ENCODE assay signal across 27 cellular contexts in the genomic region with DNA sequence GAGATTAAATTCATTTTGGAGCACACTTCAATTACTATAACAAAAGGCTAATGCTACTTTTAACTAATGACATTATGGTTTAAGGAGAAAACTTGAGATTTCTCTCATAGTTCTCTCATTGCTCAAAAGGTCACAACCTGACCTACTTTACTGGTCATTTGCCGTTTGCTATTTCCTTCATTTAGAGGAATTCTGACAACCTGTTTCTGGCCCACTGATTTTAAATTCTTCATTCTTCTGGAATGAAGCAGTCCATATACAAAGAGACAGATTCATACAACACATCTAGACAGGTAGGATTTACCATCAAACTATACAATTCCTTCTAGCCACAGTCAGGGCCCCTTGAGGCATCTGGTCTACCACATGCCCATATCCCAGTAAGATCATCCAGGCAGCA. TPM values are rescaled to one million over a fixed set of nuclear protein-coding genes. Genes with fewer than 3 reads are reported as not detected.
A peak's percentile ranks its signal among the peaks of the same experiment; 100 is the strongest.
DNase-seq lines count a peak whose midpoint lies in the region; ATAC-seq, FAIRE-seq and TF ChIP-seq lines count a peak whose summit lies in the region.
"Had no signal": no experiment of that assay in that cellular context is flagged by ENCODE, and none has a peak within 500 bp of the region (broad histone marks: within the 10 kb centered on the region; RNA-seq: fewer than 3 reads in every experiment).

No MANE protein-coding gene starts in this region.

- DNase-seq in EH (ENCODE audit: low read depth) = peak; percentile 32
- DNase-seq in astrocyte (ENCODE audit: low read depth) = peak; percentile 63
- no peak for DNase-seq in mesenchymal stem cell
- DNase-seq in ureter (ENCODE audit: low spot score) = no peak
- DNase-seq in HPDE6-E6E7 (ENCODE audit: extremely low spot score) = no peak
- DNase-seq: 8988T; ACHN; BE2C; C1 segment of cervical spinal cord; CD4-positive, alpha-beta memory T cell; CD4-positive, CD25-positive, alpha-beta regulatory T cell; CD8-positive, alpha-beta memory T cell; COR-L47; DMS 273 treated with DMSO at 0.1 percent for 48 hours; DMS153; DMS53; DMS79; DND-41; GF-D8 had no signal

- H3K9ac ChIP-seq in astrocyte (ENCODE audit: low read length) = no peak overlapping the region
- H3K9ac ChIP-seq in mesenchymal stem cell (ENCODE audit: low read length) = no peak overlapping the region
- peak overlapping the region in 3 of 5 donors; percentile 26 to 70 (median 56) for H3K9ac ChIP-seq in subcutaneous abdominal adipose tissue (ENCODE audit: low read length in 5 of 5)
- H3K9ac ChIP-seq: BLaER1 had no signal

- no peak overlapping the region for H3K4me3 Mint-ChIP-seq in astrocyte (ENCODE audit: unreplicated experiment)
- H3K4me3 Mint-ChIP-seq: CD14-positive monocyte; CD4-positive, alpha-beta memory T cell; CD4-positive, CD25-positive, alpha-beta regulatory T cell; CD8-positive, alpha-beta memory T cell had no signal

- H2BK15ac ChIP-seq in mesenchymal stem cell (ENCODE audit: low read depth, poor library complexity, severe bottlenecking) = no peak overlapping the region

- H3K79me2 ChIP-seq in astrocyte (ENCODE audit: insufficient read depth, low read length) = no peaks in the 10 kb centered on the region

- H3K18ac ChIP-seq in mesenchymal stem cell (ENCODE audit: low read depth in 1 of 2, low read length in 2 of 2) = no peak overlapping the region

- no peak overlapping the region for H2AK5ac ChIP-seq in mesenchymal stem cell (ENCODE audit: low read length, severe bottlenecking)

- no peak overlapping the region for H3K23ac ChIP-seq in mesenchymal stem cell (ENCODE audit: low read length in 2 of 2)

- H3K4me3 ChIP-seq in astrocyte (ENCODE audit: insufficient read depth, low read depth, low read length) (no peak overlapping the region), mesenchymal stem cell (ENCODE audit: insufficient read depth in 1 of 2, low read depth in 1 of 2, low read length in 2 of 2) (no peak overlapping the region), subcutaneous abdominal adipose tissue (ENCODE audit: low read depth in 1 of 5, low read length in 5 of 5) (no peak overlapping the region)
- H3K4me3 ChIP-seq: BLaER1 had no signal

- peaks cover 9% of the 10 kb centered on the region for H3K9me3 Mint-ChIP-seq in astrocyte (ENCODE audit: unreplicated experiment)

- H3K4me1 Mint-ChIP-seq in astrocyte (ENCODE audit: low read depth, unreplicated experiment) = peaks cover 3% of the 10 kb centered on the region
- H3K4me1 Mint-ChIP-seq: CD4-positive, alpha-beta memory T cell; CD4-positive, CD25-positive, alpha-beta regulatory T cell; CD8-positive, alpha-beta memory T cell had no signal

- no peak overlapping the region for H4K8ac ChIP-seq in mesenchymal stem cell (ENCODE audit: low read length)

- no peak overlapping the region for H4K91ac ChIP-seq in mesenchymal stem cell (ENCODE audit: low read length)

- H3K4me2 ChIP-seq in astrocyte (ENCODE audit: low read length) = no peak overlapping the region
- no peak overlapping the region for H3K4me2 ChIP-seq in mesenchymal stem cell (ENCODE audit: low read length, poor library complexity, severe bottlenecking)
- H3K4me2 ChIP-seq: BLaER1 had no signal

- no peaks in the 10 kb centered on the region for H3K36me3 ChIP-seq in astrocyte (ENCODE audit: insufficient read depth, low read length)
- H3K36me3 ChIP-seq in mesenchymal stem cell (ENCODE audit: control insufficient read depth in 1 of 2, insufficient read depth in 2 of 2, low read depth in 1 of 2, low read length in 2 of 2) = no peaks in the 10 kb centered on the region
- peaks cover 0 to 6% (median 0%) of the 10 kb centered on the region in 5 donors for H3K36me3 ChIP-seq in subcutaneous abdominal adipose tissue (ENCODE audit: control insufficient read depth in 5 of 5, insufficient read depth in 5 of 5, low read length in 5 of 5)
- H3K36me3 ChIP-seq: BLaER1 had no signal

- no peak overlapping the region for H3K14ac ChIP-seq in mesenchymal stem cell (ENCODE audit: low read length in 2 of 2)

- H2BK120ac ChIP-seq in mesenchymal stem cell (ENCODE audit: low read depth, low read length) = no peak overlapping the region

- H3K27ac ChIP-seq in astrocyte (ENCODE audit: low read depth, low read length) = no peak overlapping the region
- peak overlapping the region; percentile 43 for H3K27ac ChIP-seq in mesenchymal stem cell (ENCODE audit: low read length, poor library complexity, severe bottlenecking)
- H3K27ac ChIP-seq in subcutaneous abdominal adipose tissue (ENCODE audit: low read depth, low read length) = peak overlapping the region; percentile 61
- H3K27ac ChIP-seq: BLaER1 had no signal

- no peak for ATAC-seq in GM21619 (IDR thresholded peaks at IDR 0.05; ENCODE audit: unreplicated experiment)

- H3K79me1 ChIP-seq in mesenchymal stem cell (replicated peaks; ENCODE audit: low read length, poor library complexity, severe bottlenecking) = peaks cover 14% of the 10 kb centered on the region

- H2AFZ ChIP-seq in astrocyte (ENCODE audit: low read depth, low read length) (no peak overlapping the region), mesenchymal stem cell (ENCODE audit: low read depth, low read length) (no peak overlapping the region)

- H3K27me3 Mint-ChIP-seq in astrocyte (ENCODE audit: low read depth, unreplicated experiment) = no peaks in the 10 kb centered on the region

- H2BK12ac ChIP-seq in mesenchymal stem cell (ENCODE audit: low read length in 2 of 2) = no peak overlapping the region

- H3K9me3 ChIP-seq in astrocyte (ENCODE audit: insufficient read depth, low read depth, low read length) (no peaks in the 10 kb centered on the region), mesenchymal stem cell (ENCODE audit: control insufficient read depth, low read length) (no peaks in the 10 kb centered on the region), subcutaneous abdominal adipose tissue (ENCODE audit: control insufficient read depth in 5 of 5, low read length in 5 of 5) (peaks cover 0 to 4% (median 0%) of the 10 kb centered on the region in 5 donors)
- H3K9me3 ChIP-seq: BE2C had no signal

- H4K20me1 ChIP-seq in astrocyte (ENCODE audit: insufficient read depth, low read length) = no peaks in the 10 kb centered on the region
- H4K20me1 ChIP-seq: BLaER1 had no signal

- H2BK5ac ChIP-seq in mesenchymal stem cell (ENCODE audit: low read depth, low read length, poor library complexity, severe bottlenecking) = no peak overlapping the region

- no peak for FAIRE-seq in astrocyte (lab: Jason Lieb, UNC)
- FAIRE-seq: A204.1, G401.6, GM12891, GM19239 had no signal

- no peak for TF ChIP-seq CTCF in astrocyte (IDR thresholded peaks at IDR 0.05; ENCODE audit: insufficient read depth, low read depth, low read length)

- H3K27me3 ChIP-seq in astrocyte (ENCODE audit: insufficient read depth, low read length) = no peaks in the 10 kb centered on the region
- no peaks in the 10 kb centered on the region for H3K27me3 ChIP-seq in mesenchymal stem cell (ENCODE audit: control insufficient read depth in 1 of 2, insufficient read depth in 1 of 2, low read length in 2 of 2)
- H3K27me3 ChIP-seq in subcutaneous abdominal adipose tissue (ENCODE audit: control insufficient read depth in 5 of 5, insufficient read depth in 4 of 5, low read length in 5 of 5) = no peaks in the 10 kb centered on the region
- H3K27me3 ChIP-seq: BE2C, BLaER1 had no signal

- no peak overlapping the region for H3K27ac Mint-ChIP-seq in astrocyte (ENCODE audit: unreplicated experiment)
- H3K27ac Mint-ChIP-seq: CD14-positive monocyte; CD4-positive, alpha-beta memory T cell; CD4-positive, CD25-positive, alpha-beta regulatory T cell; CD8-positive, alpha-beta memory T cell had no signal

- WGBS in mesenchymal stem cell = 56% methylated on average over 1 of the region's 1 CpG

- no peak overlapping the region for H3K4ac ChIP-seq in mesenchymal stem cell (ENCODE audit: low read depth in 1 of 2, low read length in 2 of 2)

- no peaks in the 10 kb centered on the region for H3K36me3 Mint-ChIP-seq in astrocyte (ENCODE audit: low read depth, unreplicated experiment)
- H3K36me3 Mint-ChIP-seq: CD14-positive monocyte; CD4-positive, alpha-beta memory T cell; CD4-positive, CD25-positive, alpha-beta regulatory T cell; CD8-positive, alpha-beta memory T cell had no signal

- H3K4me1 ChIP-seq in astrocyte (ENCODE audit: insufficient read depth, low read length) (no peaks in the 10 kb centered on the region), mesenchymal stem cell (ENCODE audit: control insufficient read depth, insufficient read depth, low read depth, low read length) (peaks cover under 1% of the 10 kb centered on the region), subcutaneous abdominal adipose tissue (ENCODE audit: control insufficient read depth in 5 of 5, insufficient read depth in 5 of 5, low read length in 5 of 5) (peaks cover 0 to 20% (median 11%) of the 10 kb centered on the region in 5 donors)
- H3K4me1 ChIP-seq: BLaER1 had no signal

RNA-seq across cellular contexts. Expression of a gene that starts 14.2 kb away (rescaled TPM):
- 4.1 and 5.2 TPM in 2 replicates for total RNA-seq in astrocyte
- polyA plus RNA-seq in mesenchymal stem cell (2013, experiment 1 of 2) = 2.3 TPM
- 2.3 TPM for polyA plus RNA-seq in mesenchymal stem cell (2013, experiment 2 of 2)
- 19.8 TPM for total RNA-seq in ureter
- total RNA-seq: CD4-positive, alpha-beta memory T cell; CD8-positive, alpha-beta memory T cell had no signal
- polyA plus RNA-seq: CD4-positive, alpha-beta memory T cell; CD4-positive, CD25-positive, alpha-beta regulatory T cell; CD8-positive, alpha-beta memory T cell had no signal

Comparison
In these comparisons a context has a peak if more than half of its experiments do, and no peak if none do; other contexts are left out.
1. DNase-seq: peak in EH (single experiment) and astrocyte (single experiment); none in mesenchymal stem cell (single experiment), ureter (single experiment) and HPDE6-E6E7 (single experiment).
2. H3K9ac ChIP-seq: peak in subcutaneous abdominal adipose tissue (3 of 5); none in astrocyte (single experiment) and mesenchymal stem cell (single experiment).